In genomic region chr1:159088050-159088449, GRCh38 we compare ENCODE assay signal across 11 cellular contexts. TPM values are rescaled to one million over a fixed set of nuclear protein-coding genes. Genes with fewer than 3 reads are reported as not detected.
A peak's percentile ranks its signal among the peaks of the same experiment; 100 is the strongest.
DNase-seq lines count a peak whose midpoint lies in the region; ATAC-seq, FAIRE-seq and TF ChIP-seq lines count a peak whose summit lies in the region.
"Had no signal": no experiment of that assay in that cellular context is flagged by ENCODE, and none has a peak within 500 bp of the region (broad histone marks: within the 10 kb centered on the region; RNA-seq: fewer than 3 reads in every experiment).

No MANE protein-coding gene starts in this region.

- no peak overlapping the region for H3K4me2 ChIP-seq in OCI-LY1 (ENCODE audit: low read length)

- no peak overlapping the region for H3K27ac ChIP-seq in OCI-LY1 (ENCODE audit: low read depth, low read length, poor library complexity, severe bottlenecking)
- no peak overlapping the region for H3K27ac ChIP-seq in brain microvascular endothelial cell

- ATAC-seq in omental fat pad (ENCODE audit: low FRiP score): peak; percentile 59
- ATAC-seq: HCT116, HepG2 had no signal

- no peaks in the 10 kb centered on the region for H3K79me2 ChIP-seq in OCI-LY1 (ENCODE audit: insufficient read depth, low read length)

- H3K27me3 ChIP-seq in OCI-LY1 (ENCODE audit: insufficient read depth, low read length) (no peaks in the 10 kb centered on the region), brain microvascular endothelial cell (replicated peaks) (no peaks in the 10 kb centered on the region)

- no peaks in the 10 kb centered on the region for H4K20me1 ChIP-seq in OCI-LY1 (ENCODE audit: insufficient read depth, low read length)

- no peaks in the 10 kb centered on the region for H3K9me3 ChIP-seq in OCI-LY1 (ENCODE audit: low read length)

- no peak for TF ChIP-seq POLR2A in H54 (IDR thresholded peaks at IDR 0.05; ENCODE audit: low read depth, low read length)

- in situ Hi-C loops in brain microvascular endothelial cell (cut with HindIII; ENCODE audit: low pct_ligation_motif_present, low sequenced_read_pairs): no loop called here

- H3K4me1 ChIP-seq in OCI-LY1 (ENCODE audit: insufficient read depth, low read length, severe bottlenecking): peaks cover 13% of the 10 kb centered on the region

- no peak overlapping the region for H3K9ac ChIP-seq in OCI-LY1 (ENCODE audit: low read length)

- TF ChIP-seq CTCF in OCI-LY1 (IDR thresholded peaks at IDR 0.05; ENCODE audit: low read length) (0 out of 2 replicates have a peak, but pooled peaks have one; percentile 5), brain microvascular endothelial cell (IDR thresholded peaks at IDR 0.05; ENCODE audit: low read depth, low read length, missing control alignments) (no peak), omental fat pad (IDR thresholded peaks at IDR 0.05) (no peak)

- FAIRE-seq in H54 (lab: Jason Lieb, UNC): peak; percentile 62
- FAIRE-seq: endometrium, HepG2 had no signal

- no peaks in the 10 kb centered on the region for H3F3A ChIP-seq in OCI-LY1 (ENCODE audit: insufficient read depth, low read length)

- DNase-seq in H54 (ENCODE audit: insufficient read length, low spot score) (no peak), brain microvascular endothelial cell (peak; percentile 60), omental fat pad (ENCODE audit: low spot score) (no peak), NCI-H1436 treated with DMSO at 0.1 percent for 48 hours (lab: John Stamatoyannopoulos, UW) (no peak), NCI-H2227 treated with DMSO at 0.1 percent for 48 hours (lab: John Stamatoyannopoulos, UW) (no peak), NCI-H510A treated with DMSO at 0.1 percent for 48 hours (lab: John Stamatoyannopoulos, UW) (no peak)
- DNase-seq: RPMI8226 had no signal

- H3K4me3 ChIP-seq in OCI-LY1 (ENCODE audit: low read depth, low read length, poor library complexity, severe bottlenecking): no peak overlapping the region
- H3K4me3 ChIP-seq in brain microvascular endothelial cell (ENCODE audit: low read depth, low read length): no peak overlapping the region

- H3K9me2 ChIP-seq in OCI-LY1 (ENCODE audit: low read depth, low read length): no peaks in the 10 kb centered on the region

- H3K36me3 ChIP-seq in OCI-LY1 (ENCODE audit: insufficient read depth, low read length) (no peaks in the 10 kb centered on the region), brain microvascular endothelial cell (replicated peaks) (no peaks in the 10 kb centered on the region)

- H2AFZ ChIP-seq in OCI-LY1 (ENCODE audit: low read length): no peak overlapping the region

RNA-seq across cellular contexts. Expression of gene AIM2, which starts 11.5 kb away (rescaled TPM):
- 1 to 10 TPM in 2 of 4 donors, under 1 TPM in 2; 0.46 to 5.2 (median 1.2) TPM for total RNA-seq in omental fat pad
- total RNA-seq: HepG2 had no signal
